In genomic region chr17:65449495-65449894, GRCh38 we compare ENCODE assay signal across 21 cellular contexts.
"Had no signal": no experiment of that assay in that cellular context is flagged by ENCODE, and none has a peak within 500 bp of the region (broad histone marks: within the 10 kb centered on the region; RNA-seq: fewer than 3 reads in every experiment).

No MANE protein-coding gene starts in this region.

- DNase-seq: effector memory CD8-positive, alpha-beta T cell; erythroblast; heart right ventricle; hypothalamus; kidney glomerular epithelial cell; mammary epithelial cell; mucosa of descending colon; natural killer cell; nucleus accumbens; ovary; sigmoid colon; stimulated activated CD4-positive, alpha-beta T cell treated with anti-CD3 and anti-CD28 coated beads, Interleukin-2, amount 100 ng/mL, for 24 hours; stimulated activated CD4-positive, alpha-beta T cell treated with anti-CD3 and anti-CD28 coated beads, Interleukin-4, amount 100 ng/mL, for 4 hours; stimulated activated naive CD4-positive, alpha-beta T cell; stomach; thyroid gland had no signal

- H3K4me3 Mint-ChIP-seq: dendritic cell treated with granulocyte-macrophage colony-stimulating factor and Interleukin-4, amounts not matched to agents 40 ng/mL and 50 ng/mL, for 4 days; effector memory CD8-positive, alpha-beta T cell; natural killer cell; neural crest cell; type B pancreatic cell had no signal

- H3K4me1 ChIP-seq: right atrium auricular region, sigmoid colon, stomach, thyroid gland had no signal

- H3K36me3 ChIP-seq: heart right ventricle, ovary, right atrium auricular region, sigmoid colon, stomach, thyroid gland had no signal

- H3K36me3 Mint-ChIP-seq: natural killer cell, type B pancreatic cell had no signal

- H3K9me3 ChIP-seq: mucosa of descending colon, ovary, right atrium auricular region, sigmoid colon, stomach, thyroid gland had no signal

- H3K9me3 Mint-ChIP-seq: effector memory CD8-positive, alpha-beta T cell had no signal

- H3K27ac Mint-ChIP-seq: dendritic cell treated with granulocyte-macrophage colony-stimulating factor and Interleukin-4, amounts not matched to agents 40 ng/mL and 50 ng/mL, for 4 days; natural killer cell; type B pancreatic cell had no signal

- H3K27me3 ChIP-seq: ovary, right atrium auricular region, sigmoid colon, stomach, thyroid gland had no signal

- H3K4me3 ChIP-seq: heart right ventricle, mucosa of descending colon, ovary, right atrium auricular region, sigmoid colon, skin epidermis, stomach, thyroid gland had no signal

- H3K4me1 Mint-ChIP-seq: natural killer cell had no signal

- H3K27me3 Mint-ChIP-seq: type B pancreatic cell had no signal

- H3K27ac ChIP-seq: heart right ventricle, ovary, right atrium auricular region, sigmoid colon, skin epidermis, stomach, thyroid gland had no signal
